ENCODE assay signal across 8 cellular contexts in genomic region chr5:147481857-147482256, GRCh38. TPM values are rescaled to one million over a fixed set of nuclear protein-coding genes. Genes with fewer than 3 reads are reported as not detected.
A peak's percentile ranks its signal among the peaks of the same experiment; 100 is the strongest.
DNase-seq lines count a peak whose midpoint lies in the region; ATAC-seq and TF ChIP-seq lines count a peak whose summit lies in the region.

No MANE protein-coding gene starts in this region.

- H3K4me1 ChIP-seq in right atrium auricular region (peaks cover 0 to 48% of the 10 kb centered on the region in 2 donors), hepatocyte (ENCODE audit: insufficient read depth) (no peaks in the 10 kb centered on the region)

- no peaks in the 10 kb centered on the region for H3K9me2 ChIP-seq in hepatocyte (replicated peaks; ENCODE audit: insufficient read depth)

- no peaks in the 10 kb centered on the region for H3K4me1 Mint-ChIP-seq in activated CD8-positive, alpha-beta T cell treated with anti-CD3 and anti-CD28 coated beads, Interleukin-2, amount 10 ng/mL, durations not matched to agents 7 days and 5 days (ENCODE audit: low read depth)

- H3K4me3 ChIP-seq in right atrium auricular region (no peak overlapping the region), dorsolateral prefrontal cortex (no peak overlapping the region), hepatocyte (no peak overlapping the region)

- H3K27ac ChIP-seq in right atrium auricular region (peak overlapping the region; percentile 72 to 86), dorsolateral prefrontal cortex (no peak overlapping the region), hepatocyte (no peak overlapping the region)

- TF ChIP-seq CTCF in right atrium auricular region (IDR thresholded peaks at IDR 0.05) (no peak), dorsolateral prefrontal cortex (IDR thresholded peaks at IDR 0.05 in 54 of 56, conservative IDR thresholded peaks at IDR 0.05 in 2 of 56; ENCODE audit: low read depth in 1 of 56, partially characterized antibody in 56 of 56) (no peak), hepatocyte (IDR thresholded peaks at IDR 0.05; ENCODE audit: poor library complexity) (no peak)

- WGBS in hepatocyte (ENCODE audit: low lambda C conversion rate, missing lambda C conversion rate): 89% methylated on average over 1 of the region's 1 CpG

- no peaks in the 10 kb centered on the region for H3K36me3 Mint-ChIP-seq in activated CD8-positive, alpha-beta T cell treated with anti-CD3 and anti-CD28 coated beads, Interleukin-2, amount 10 ng/mL, durations not matched to agents 7 days and 5 days (ENCODE audit: low read depth)

- no peak overlapping the region for H3K27ac Mint-ChIP-seq in activated CD8-positive, alpha-beta T cell treated with anti-CD3 and anti-CD28 coated beads, Interleukin-2, amount 10 ng/mL, durations not matched to agents 7 days and 5 days

- no peak overlapping the region for H3K4me2 ChIP-seq in hepatocyte

- H3K9me3 ChIP-seq in right atrium auricular region: peaks cover 0 to 7% of the 10 kb centered on the region in 2 donors
- no peaks in the 10 kb centered on the region for H3K9me3 ChIP-seq in hepatocyte (ENCODE audit: low read depth)

- POLR2A ChIA-PET in activated CD8-positive, alpha-beta T cell treated with anti-CD3 and anti-CD28 coated beads, Interleukin-2, amount 10 ng/mL, durations not matched to agents 7 days and 5 days (lab: Charles Lee): no interaction called here

- no peaks in the 10 kb centered on the region for H4K20me1 ChIP-seq in hepatocyte (ENCODE audit: insufficient read depth, poor library complexity, severe bottlenecking)

- H3K4me3 Mint-ChIP-seq in activated CD8-positive, alpha-beta T cell treated with anti-CD3 and anti-CD28 coated beads, Interleukin-2, amount 10 ng/mL, durations not matched to agents 7 days and 5 days: no peak overlapping the region

- peak; percentile 85 for ATAC-seq in GM21576 (IDR thresholded peaks at IDR 0.05; ENCODE audit: unreplicated experiment)
- no peak for ATAC-seq in activated CD8-positive, alpha-beta T cell treated with anti-CD3 and anti-CD28 coated beads, Interleukin-2, amount 10 ng/mL, durations not matched to agents 7 days and 5 days

- CTCF ChIA-PET in activated CD8-positive, alpha-beta T cell treated with anti-CD3 and anti-CD28 coated beads, Interleukin-2, amount 10 ng/mL, durations not matched to agents 7 days and 5 days (lab: Charles Lee): no interaction called here

- H3K9me3 Mint-ChIP-seq in activated CD8-positive, alpha-beta T cell treated with anti-CD3 and anti-CD28 coated beads, Interleukin-2, amount 10 ng/mL, durations not matched to agents 7 days and 5 days (ENCODE audit: insufficient read depth): no peaks in the 10 kb centered on the region

- no peaks in the 10 kb centered on the region for H3K79me2 ChIP-seq in hepatocyte

- H2AFZ ChIP-seq in hepatocyte: no peak overlapping the region

- intact Hi-C loops in dorsolateral prefrontal cortex (cut with DNase I): no loop called here

- peak; percentile 81 for DNase-seq in DMS53 (lab: John Stamatoyannopoulos, UW)
- DNase-seq in NCI-H226: peak; percentile 66
- no peak for DNase-seq in right atrium auricular region (ENCODE audit: low spot score)
- no peak for DNase-seq in dorsolateral prefrontal cortex
- DNase-seq in activated CD8-positive, alpha-beta T cell treated with anti-CD3 and anti-CD28 coated beads, Interleukin-2, amount 10 ng/mL, durations not matched to agents 7 days and 5 days: no peak
- DNase-seq in hepatocyte (ENCODE audit: low spot score): no peak
- no peak for DNase-seq in NCI-H2081 treated with DMSO at 0.1 percent for 48 hours (lab: John Stamatoyannopoulos, UW)

- H3K27me3 ChIP-seq in right atrium auricular region (no peaks in the 10 kb centered on the region), dorsolateral prefrontal cortex (peaks cover 0 to 4% (median 0%) of the 10 kb centered on the region in 45 donors), hepatocyte (no peaks in the 10 kb centered on the region)

- no peaks in the 10 kb centered on the region for H3K36me3 ChIP-seq in right atrium auricular region
- no peaks in the 10 kb centered on the region for H3K36me3 ChIP-seq in hepatocyte (replicated peaks; ENCODE audit: insufficient read depth, low read depth)

- H3K27me3 Mint-ChIP-seq in activated CD8-positive, alpha-beta T cell treated with anti-CD3 and anti-CD28 coated beads, Interleukin-2, amount 10 ng/mL, durations not matched to agents 7 days and 5 days (ENCODE audit: low read depth): peaks cover 5% of the 10 kb centered on the region

RNA-seq across cellular contexts. Expression of gene DPYSL3, which starts 28.0 kb away (rescaled TPM):
- total RNA-seq in right atrium auricular region (10 to 100 TPM; 45.3 to 56.2 TPM), dorsolateral prefrontal cortex (100 to 1,000 TPM in 3 of 120 experiments, 10 to 100 TPM in 117; 43.5 to 116 (median 73.3) TPM), hepatocyte (70.4 and 78.0 TPM in 2 replicates)
- total RNA-seq in activated CD8-positive, alpha-beta T cell treated with anti-CD3 and anti-CD28 coated beads, Interleukin-2, amount 10 ng/mL, durations not matched to agents 7 days and 5 days: under 1 TPM in 1 of 2 experiments, not detected in 1; 0.23 TPM
- polyA plus RNA-seq in hepatocyte: 24.9 and 35.7 TPM in 2 replicates

Comparison
In these comparisons a context has a peak if more than half of its experiments do, and no peak if none do; other contexts are left out.
1. DNase-seq: peak in DMS53 (single experiment) and NCI-H226 (single experiment); none in right atrium auricular region (single experiment), dorsolateral prefrontal cortex (0 of 10), activated CD8-positive, alpha-beta T cell treated with anti-CD3 and anti-CD28 coated beads, Interleukin-2, amount 10 ng/mL, durations not matched to agents 7 days and 5 days (single experiment), hepatocyte (single experiment) and NCI-H2081 treated with DMSO at 0.1 percent for 48 hours (single experiment).
2. H3K27ac ChIP-seq: peak in right atrium auricular region (2 of 2); none in dorsolateral prefrontal cortex (0 of 59) and hepatocyte (single experiment).
3. RNA of gene DPYSL3, which starts 28.0 kb away (total RNA-seq): 70.4 to 78.0 TPM in hepatocyte, 43.5 to 116 TPM in dorsolateral prefrontal cortex and 45.3 to 56.2 TPM in right atrium auricular region; 0.23 TPM in activated CD8-positive, alpha-beta T cell treated with anti-CD3 and anti-CD28 coated beads, Interleukin-2, amount 10 ng/mL, durations not matched to agents 7 days and 5 days; every median in the first group is over 10 times any median in the second.